14 cellular contexts compared by ENCODE assay signal in the genomic region with DNA sequence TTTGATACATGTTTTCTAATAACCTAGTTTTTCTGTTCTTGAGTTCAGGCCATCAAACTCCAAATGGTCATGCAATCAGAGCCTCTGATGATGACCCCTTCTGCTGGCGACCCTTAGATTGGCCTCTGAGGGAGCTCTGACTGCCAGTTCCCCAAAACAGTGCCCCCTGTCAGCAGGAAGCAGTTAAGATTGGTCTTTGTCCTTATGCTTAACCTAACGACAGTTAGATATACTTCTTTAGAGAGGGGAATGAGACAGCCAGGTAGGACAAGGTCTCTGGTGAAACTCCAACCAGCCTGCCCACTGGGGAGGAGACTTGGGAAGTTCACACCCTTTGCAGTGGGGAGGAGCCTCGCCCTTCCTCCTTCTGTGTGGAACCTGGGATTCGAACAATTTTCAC.
A peak's percentile ranks its signal among the peaks of the same experiment; 100 is the strongest.
DNase-seq lines count a peak whose midpoint lies in the region; ATAC-seq and TF ChIP-seq lines count a peak whose summit lies in the region.
"Had no signal": no experiment of that assay in that cellular context is flagged by ENCODE, and none has a peak within 500 bp of the region (broad histone marks: within the 10 kb centered on the region; RNA-seq: fewer than 3 reads in every experiment).

No MANE protein-coding gene starts in this region.

- WGBS in endodermal cell (ENCODE audit: insufficient coverage in 1 of 2, insufficient read length in 1 of 2), 2 experiments = 84 to 85% methylated on average over 2 to 4 of the region's 4 CpGs

- H3K4me1 Mint-ChIP-seq in GM23338 (no peaks in the 10 kb centered on the region), endodermal cell (no peaks in the 10 kb centered on the region), neural progenitor cell (no peaks in the 10 kb centered on the region)
- no peaks in the 10 kb centered on the region for H3K4me1 Mint-ChIP-seq in activated naive CD4-positive, alpha-beta T cell treated with anti-CD3 and anti-CD28 coated beads for 36 hours (ENCODE audit: low read depth)
- no peaks in the 10 kb centered on the region for H3K4me1 Mint-ChIP-seq in activated CD8-positive, alpha-beta T cell treated with anti-CD3 and anti-CD28 coated beads, Interleukin-2, amount 10 ng/mL, durations not matched to agents 7 days and 5 days (ENCODE audit: low read depth)

- DNase-seq in GM23338 (ENCODE audit: low spot score) = peak; percentile 45
- DNase-seq in endodermal cell = peak; percentile 72
- DNase-seq in neural progenitor cell (ENCODE audit: low spot score) = peak; percentile 8
- DNase-seq in activated naive CD4-positive, alpha-beta T cell treated with anti-CD3 and anti-CD28 coated beads for 36 hours = no peak
- no peak for DNase-seq in 8988T
- DNase-seq in activated CD8-positive, alpha-beta T cell treated with anti-CD3 and anti-CD28 coated beads, Interleukin-2, amount 10 ng/mL, durations not matched to agents 7 days and 5 days = no peak
- DNase-seq: AML-193, COR-L47, GDM1, NCI-H1105 treated with DMSO at 0.1 percent for 48 hours, NCI-H1694, NCI-H510A, NCI-H748 treated with DMSO at 0.1 percent for 48 hours had no signal

- H3K4me3 Mint-ChIP-seq in GM23338 = no peak overlapping the region
- no peak overlapping the region for H3K4me3 Mint-ChIP-seq in endodermal cell
- no peak overlapping the region for H3K4me3 Mint-ChIP-seq in neural progenitor cell
- no peak overlapping the region for H3K4me3 Mint-ChIP-seq in activated naive CD4-positive, alpha-beta T cell treated with anti-CD3 and anti-CD28 coated beads for 36 hours
- H3K4me3 Mint-ChIP-seq in activated CD8-positive, alpha-beta T cell treated with anti-CD3 and anti-CD28 coated beads, Interleukin-2, amount 10 ng/mL, durations not matched to agents 7 days and 5 days = no peak overlapping the region

- no peaks in the 10 kb centered on the region for H3F3A ChIP-seq in GM23338 (replicated peaks; ENCODE audit: low read depth)
- no peaks in the 10 kb centered on the region for H3F3A ChIP-seq in neural progenitor cell (ENCODE audit: low read depth)

- H3K9ac ChIP-seq in OCI-LY3 (ENCODE audit: low read length) (no peak overlapping the region), endodermal cell (ENCODE audit: extremely low read depth, low read length, poor library complexity, severe bottlenecking) (no peak overlapping the region), neural progenitor cell (no peak overlapping the region)

- H3K36me3 ChIP-seq in GM23338 (ENCODE audit: insufficient read depth) (no peaks in the 10 kb centered on the region), OCI-LY3 (replicated peaks; ENCODE audit: low read depth, low read length) (no peaks in the 10 kb centered on the region), endodermal cell (ENCODE audit: control insufficient read depth, insufficient read depth, low read length) (no peaks in the 10 kb centered on the region), neural progenitor cell (no peaks in the 10 kb centered on the region)

- CTCF ChIA-PET in activated naive CD4-positive, alpha-beta T cell treated with anti-CD3 and anti-CD28 coated beads for 36 hours (lab: Charles Lee) = no interaction called here
- CTCF ChIA-PET in activated CD8-positive, alpha-beta T cell treated with anti-CD3 and anti-CD28 coated beads, Interleukin-2, amount 10 ng/mL, durations not matched to agents 7 days and 5 days (lab: Charles Lee) = no interaction called here

- ATAC-seq in GM23338 = peak; percentile 46
- ATAC-seq in activated CD8-positive, alpha-beta T cell treated with anti-CD3 and anti-CD28 coated beads, Interleukin-2, amount 10 ng/mL, durations not matched to agents 7 days and 5 days = no peak

- H3K27ac Mint-ChIP-seq in GM23338 = no peak overlapping the region
- no peak overlapping the region for H3K27ac Mint-ChIP-seq in endodermal cell
- no peak overlapping the region for H3K27ac Mint-ChIP-seq in neural progenitor cell
- H3K27ac Mint-ChIP-seq in activated naive CD4-positive, alpha-beta T cell treated with anti-CD3 and anti-CD28 coated beads for 36 hours = no peak overlapping the region
- no peak overlapping the region for H3K27ac Mint-ChIP-seq in activated CD8-positive, alpha-beta T cell treated with anti-CD3 and anti-CD28 coated beads, Interleukin-2, amount 10 ng/mL, durations not matched to agents 7 days and 5 days

- H3K36me3 Mint-ChIP-seq in GM23338 (ENCODE audit: low read depth) (peaks cover 7% of the 10 kb centered on the region; the same call in 2 of the 3 replicates), endodermal cell (ENCODE audit: low read depth) (no peaks in the 10 kb centered on the region), neural progenitor cell (no peaks in the 10 kb centered on the region)
- no peaks in the 10 kb centered on the region for H3K36me3 Mint-ChIP-seq in activated naive CD4-positive, alpha-beta T cell treated with anti-CD3 and anti-CD28 coated beads for 36 hours (ENCODE audit: low read depth)
- no peaks in the 10 kb centered on the region for H3K36me3 Mint-ChIP-seq in activated CD8-positive, alpha-beta T cell treated with anti-CD3 and anti-CD28 coated beads, Interleukin-2, amount 10 ng/mL, durations not matched to agents 7 days and 5 days (ENCODE audit: low read depth)

- H3K27ac ChIP-seq in GM23338 (ENCODE audit: low read depth) = no peak overlapping the region
- H3K27ac ChIP-seq in OCI-LY3 (ENCODE audit: low read length) = no peak overlapping the region
- H3K27ac ChIP-seq in endodermal cell (ENCODE audit: low read depth, low read length) = no peak overlapping the region
- H3K27ac ChIP-seq in neural progenitor cell = no peak overlapping the region

- no peaks in the 10 kb centered on the region for H3K9me3 ChIP-seq in OCI-LY3 (ENCODE audit: insufficient read depth, low read length)
- peaks cover 6% of the 10 kb centered on the region for H3K9me3 ChIP-seq in endodermal cell (ENCODE audit: control insufficient read depth, low read length)
- H3K9me3 ChIP-seq in neural progenitor cell (ENCODE audit: low read depth) = peaks cover 3% of the 10 kb centered on the region

- H3K4me3 ChIP-seq in GM23338 = no peak overlapping the region
- H3K4me3 ChIP-seq in OCI-LY3 (ENCODE audit: low read length) = no peak overlapping the region
- H3K4me3 ChIP-seq in endodermal cell (ENCODE audit: low read length) = no peak overlapping the region
- H3K4me3 ChIP-seq in neural progenitor cell = no peak overlapping the region

- TF ChIP-seq CTCF in GM23338 (conservative IDR thresholded peaks at IDR 0.05; ENCODE audit: low read depth in 2 of 2) (peak; percentile 62 to 63), OCI-LY3 (IDR thresholded peaks at IDR 0.05; ENCODE audit: low read depth, low read length) (peak; percentile 15; the same call in 1 of the 2 replicates), endodermal cell (conservative IDR thresholded peaks at IDR 0.05) (peak; percentile 62), neural progenitor cell (IDR thresholded peaks at IDR 0.05) (peak; percentile 44)

- POLR2A ChIA-PET in activated CD8-positive, alpha-beta T cell treated with anti-CD3 and anti-CD28 coated beads, Interleukin-2, amount 10 ng/mL, durations not matched to agents 7 days and 5 days (lab: Charles Lee) = no interaction called here

- H3K9me2 ChIP-seq in GM23338 (ENCODE audit: insufficient read depth) = no peaks in the 10 kb centered on the region; the same call in none of the 2 replicates

- no peaks in the 10 kb centered on the region for H3K27me3 Mint-ChIP-seq in GM23338 (ENCODE audit: insufficient read depth, low read depth, poor library complexity)
- H3K27me3 Mint-ChIP-seq in endodermal cell (ENCODE audit: insufficient read depth) = no peaks in the 10 kb centered on the region
- H3K27me3 Mint-ChIP-seq in neural progenitor cell (ENCODE audit: insufficient read depth, low read depth) = peaks cover 2% of the 10 kb centered on the region
- no peaks in the 10 kb centered on the region for H3K27me3 Mint-ChIP-seq in activated naive CD4-positive, alpha-beta T cell treated with anti-CD3 and anti-CD28 coated beads for 36 hours (ENCODE audit: low read depth)
- H3K27me3 Mint-ChIP-seq in activated CD8-positive, alpha-beta T cell treated with anti-CD3 and anti-CD28 coated beads, Interleukin-2, amount 10 ng/mL, durations not matched to agents 7 days and 5 days (ENCODE audit: low read depth) = no peaks in the 10 kb centered on the region

- intact Hi-C loops in activated naive CD4-positive, alpha-beta T cell treated with anti-CD3 and anti-CD28 coated beads for 36 hours (cut with micrococcal nuclease) = no loop called here

- H3K27me3 ChIP-seq in GM23338 (ENCODE audit: insufficient read depth) (no peaks in the 10 kb centered on the region), OCI-LY3 (ENCODE audit: low read depth, low read length) (no peaks in the 10 kb centered on the region), endodermal cell (ENCODE audit: control insufficient read depth, insufficient read depth, low read length, poor library complexity, severe bottlenecking) (no peaks in the 10 kb centered on the region), neural progenitor cell (no peaks in the 10 kb centered on the region)

- H3K4me2 ChIP-seq in GM23338 = no peak overlapping the region
- no peak overlapping the region for H3K4me2 ChIP-seq in OCI-LY3 (ENCODE audit: low read length)
- no peak overlapping the region for H3K4me2 ChIP-seq in neural progenitor cell

- H3K4me1 ChIP-seq in GM23338 (ENCODE audit: insufficient read depth) (no peaks in the 10 kb centered on the region), OCI-LY3 (ENCODE audit: low read length) (peaks cover 11% of the 10 kb centered on the region), endodermal cell (ENCODE audit: control insufficient read depth, insufficient read depth, low read length) (no peaks in the 10 kb centered on the region), neural progenitor cell (no peaks in the 10 kb centered on the region)

- H4K20me1 ChIP-seq in GM23338 (replicated peaks; ENCODE audit: insufficient read depth) (no peaks in the 10 kb centered on the region), OCI-LY3 (ENCODE audit: insufficient read depth, low read length) (no peaks in the 10 kb centered on the region), neural progenitor cell (ENCODE audit: low read depth) (no peaks in the 10 kb centered on the region)

- H3K79me2 ChIP-seq in GM23338 (replicated peaks; ENCODE audit: insufficient read depth) (no peaks in the 10 kb centered on the region), OCI-LY3 (ENCODE audit: low read length) (no peaks in the 10 kb centered on the region), neural progenitor cell (ENCODE audit: low read depth) (no peaks in the 10 kb centered on the region)

- H3K9me3 Mint-ChIP-seq in GM23338 (peaks cover 22% of the 10 kb centered on the region), endodermal cell (peaks cover 16% of the 10 kb centered on the region), neural progenitor cell (peaks cover 7% of the 10 kb centered on the region)
- H3K9me3 Mint-ChIP-seq in activated naive CD4-positive, alpha-beta T cell treated with anti-CD3 and anti-CD28 coated beads for 36 hours = peaks cover 3% of the 10 kb centered on the region
- no peaks in the 10 kb centered on the region for H3K9me3 Mint-ChIP-seq in activated CD8-positive, alpha-beta T cell treated with anti-CD3 and anti-CD28 coated beads, Interleukin-2, amount 10 ng/mL, durations not matched to agents 7 days and 5 days (ENCODE audit: insufficient read depth)

- peak overlapping the region; percentile 14; the same call in 1 of the 2 replicates for H2AFZ ChIP-seq in GM23338
- H2AFZ ChIP-seq in OCI-LY3 (ENCODE audit: low read depth, low read length) = no peak overlapping the region
- H2AFZ ChIP-seq in neural progenitor cell (replicated peaks) = peak overlapping the region; percentile 69

Comparison
In these comparisons a context has a peak if more than half of its experiments do, and no peak if none do; other contexts are left out.
1. DNase-seq: peak in GM23338 (single experiment), endodermal cell (single experiment) and neural progenitor cell (single experiment); none in activated naive CD4-positive, alpha-beta T cell treated with anti-CD3 and anti-CD28 coated beads for 36 hours (single experiment), 8988T (single experiment) and activated CD8-positive, alpha-beta T cell treated with anti-CD3 and anti-CD28 coated beads, Interleukin-2, amount 10 ng/mL, durations not matched to agents 7 days and 5 days (single experiment).
2. Peak in every context shown above with its lines, with median percentiles within 50 percentile points of each other: CTCF ChIP-seq.